ENCODE assay signal across 1 cellular context in the genomic region with DNA sequence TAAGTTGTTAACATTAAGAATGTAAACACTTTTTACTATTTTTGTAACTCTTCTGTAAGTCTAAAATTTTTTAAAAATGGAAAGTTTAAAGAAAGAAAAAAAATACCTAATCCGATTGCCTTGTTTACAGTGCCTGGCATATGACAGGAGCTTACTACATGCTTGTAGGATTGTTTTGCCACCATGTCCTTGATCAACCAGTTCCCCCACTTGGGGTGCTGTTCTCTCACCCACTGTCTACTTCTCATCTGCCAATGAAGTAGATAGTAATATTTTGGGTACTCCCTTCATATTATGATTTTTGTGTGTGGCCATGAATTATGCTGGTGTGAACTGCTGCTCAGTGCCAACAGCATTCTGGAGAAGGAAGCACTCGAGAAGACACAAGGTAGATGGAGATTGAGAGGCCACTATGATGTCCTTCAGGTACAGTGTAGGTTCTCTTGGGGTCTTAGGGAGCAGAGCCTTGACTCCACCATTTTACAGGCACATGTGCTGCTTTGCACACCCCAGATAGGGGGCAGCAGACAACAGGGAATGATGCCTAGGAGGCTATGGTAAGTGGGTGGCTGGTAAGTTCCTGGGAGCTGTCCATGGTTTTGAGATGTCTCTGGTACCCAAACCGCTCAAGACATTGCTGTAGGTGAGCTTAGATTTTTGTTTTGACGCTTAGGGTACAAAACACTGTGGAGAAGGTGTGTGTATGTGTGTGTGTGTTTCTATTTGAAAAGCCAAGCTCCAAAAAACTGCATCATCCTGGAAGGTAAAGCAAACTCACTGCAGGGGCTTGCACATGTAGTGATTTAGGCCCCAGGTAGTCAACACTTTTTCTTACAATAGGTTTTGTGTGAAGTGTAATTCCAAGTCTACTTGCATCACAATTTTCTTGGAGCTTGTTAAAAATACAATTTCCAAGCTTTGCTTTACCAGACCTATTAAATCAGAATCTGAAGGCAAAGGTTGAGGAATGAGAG.
TF ChIP-seq lines count a peak whose summit lies in the region.

No MANE protein-coding gene starts in this region.

TF ChIP-seq in HepG2, 621 proteins besides CTCF, POLR2A, EP300 and RAD21 (continued from another document and continues in another):
- TF ChIP-seq, protein P1, sequence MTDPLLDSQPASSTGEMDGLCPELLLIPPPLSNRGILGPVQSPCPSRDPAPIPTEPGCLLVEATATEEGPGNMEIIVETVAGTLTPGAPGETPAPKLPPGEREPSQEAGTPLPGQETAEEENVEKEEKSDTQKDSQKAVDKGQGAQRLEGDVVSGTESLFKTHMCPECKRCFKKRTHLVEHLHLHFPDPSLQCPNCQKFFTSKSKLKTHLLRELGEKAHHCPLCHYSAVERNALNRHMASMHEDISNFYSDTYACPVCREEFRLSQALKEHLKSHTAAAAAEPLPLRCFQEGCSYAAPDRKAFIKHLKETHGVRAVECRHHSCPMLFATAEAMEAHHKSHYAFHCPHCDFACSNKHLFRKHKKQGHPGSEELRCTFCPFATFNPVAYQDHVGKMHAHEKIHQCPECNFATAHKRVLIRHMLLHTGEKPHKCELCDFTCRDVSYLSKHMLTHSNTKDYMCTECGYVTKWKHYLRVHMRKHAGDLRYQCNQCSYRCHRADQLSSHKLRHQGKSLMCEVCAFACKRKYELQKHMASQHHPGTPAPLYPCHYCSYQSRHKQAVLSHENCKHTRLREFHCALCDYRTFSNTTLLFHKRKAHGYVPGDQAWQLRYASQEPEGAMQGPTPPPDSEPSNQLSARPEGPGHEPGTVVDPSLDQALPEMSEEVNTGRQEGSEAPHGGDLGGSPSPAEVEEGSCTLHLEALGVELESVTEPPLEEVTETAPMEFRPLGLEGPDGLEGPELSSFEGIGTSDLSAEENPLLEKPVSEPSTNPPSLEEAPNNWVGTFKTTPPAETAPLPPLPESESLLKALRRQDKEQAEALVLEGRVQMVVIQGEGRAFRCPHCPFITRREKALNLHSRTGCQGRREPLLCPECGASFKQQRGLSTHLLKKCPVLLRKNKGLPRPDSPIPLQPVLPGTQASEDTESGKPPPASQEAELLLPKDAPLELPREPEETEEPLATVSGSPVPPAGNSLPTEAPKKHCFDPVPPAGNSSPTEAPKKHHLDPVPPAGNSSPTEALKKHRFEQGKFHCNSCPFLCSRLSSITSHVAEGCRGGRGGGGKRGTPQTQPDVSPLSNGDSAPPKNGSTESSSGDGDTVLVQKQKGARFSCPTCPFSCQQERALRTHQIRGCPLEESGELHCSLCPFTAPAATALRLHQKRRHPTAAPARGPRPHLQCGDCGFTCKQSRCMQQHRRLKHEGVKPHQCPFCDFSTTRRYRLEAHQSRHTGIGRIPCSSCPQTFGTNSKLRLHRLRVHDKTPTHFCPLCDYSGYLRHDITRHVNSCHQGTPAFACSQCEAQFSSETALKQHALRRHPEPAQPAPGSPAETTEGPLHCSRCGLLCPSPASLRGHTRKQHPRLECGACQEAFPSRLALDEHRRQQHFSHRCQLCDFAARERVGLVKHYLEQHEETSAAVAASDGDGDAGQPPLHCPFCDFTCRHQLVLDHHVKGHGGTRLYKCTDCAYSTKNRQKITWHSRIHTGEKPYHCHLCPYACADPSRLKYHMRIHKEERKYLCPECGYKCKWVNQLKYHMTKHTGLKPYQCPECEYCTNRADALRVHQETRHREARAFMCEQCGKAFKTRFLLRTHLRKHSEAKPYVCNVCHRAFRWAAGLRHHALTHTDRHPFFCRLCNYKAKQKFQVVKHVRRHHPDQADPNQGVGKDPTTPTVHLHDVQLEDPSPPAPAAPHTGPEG (CRISPR knock-in tag; IDR thresholded peaks at IDR 0.05) = no peak
- TF ChIP-seq, protein P2, sequence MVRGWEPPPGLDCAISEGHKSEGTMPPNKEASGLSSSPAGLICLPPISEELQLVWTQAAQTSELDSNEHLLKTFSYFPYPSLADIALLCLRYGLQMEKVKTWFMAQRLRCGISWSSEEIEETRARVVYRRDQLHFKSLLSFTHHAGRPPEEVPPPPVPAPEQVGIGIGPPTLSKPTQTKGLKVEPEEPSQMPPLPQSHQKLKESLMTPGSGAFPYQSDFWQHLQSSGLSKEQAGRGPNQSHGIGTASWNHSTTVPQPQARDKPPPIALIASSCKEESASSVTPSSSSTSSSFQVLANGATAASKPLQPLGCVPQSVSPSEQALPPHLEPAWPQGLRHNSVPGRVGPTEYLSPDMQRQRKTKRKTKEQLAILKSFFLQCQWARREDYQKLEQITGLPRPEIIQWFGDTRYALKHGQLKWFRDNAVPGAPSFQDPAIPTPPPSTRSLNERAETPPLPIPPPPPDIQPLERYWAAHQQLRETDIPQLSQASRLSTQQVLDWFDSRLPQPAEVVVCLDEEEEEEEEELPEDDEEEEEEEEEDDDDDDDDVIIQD (CRISPR knock-in tag; IDR thresholded peaks at IDR 0.05; ENCODE audit: low read depth) = no peak
- TF ChIP-seq HNF4G (IDR thresholded peaks at IDR 0.05; ENCODE audit: borderline replicate concordance, low read depth, low read length) = no peak
- no peak for TF ChIP-seq HNF4G (CRISPR knock-in tag; IDR thresholded peaks at IDR 0.05; ENCODE audit: borderline replicate concordance, low read depth)
- TF ChIP-seq ZSCAN30 (CRISPR knock-in tag; IDR thresholded peaks at IDR 0.05) = no peak
- TF ChIP-seq ZBTB42 (CRISPR knock-in tag; IDR thresholded peaks at IDR 0.05) = peak; percentile 40; the same call in 1 of the 2 replicates
- TF ChIP-seq, protein P3, sequence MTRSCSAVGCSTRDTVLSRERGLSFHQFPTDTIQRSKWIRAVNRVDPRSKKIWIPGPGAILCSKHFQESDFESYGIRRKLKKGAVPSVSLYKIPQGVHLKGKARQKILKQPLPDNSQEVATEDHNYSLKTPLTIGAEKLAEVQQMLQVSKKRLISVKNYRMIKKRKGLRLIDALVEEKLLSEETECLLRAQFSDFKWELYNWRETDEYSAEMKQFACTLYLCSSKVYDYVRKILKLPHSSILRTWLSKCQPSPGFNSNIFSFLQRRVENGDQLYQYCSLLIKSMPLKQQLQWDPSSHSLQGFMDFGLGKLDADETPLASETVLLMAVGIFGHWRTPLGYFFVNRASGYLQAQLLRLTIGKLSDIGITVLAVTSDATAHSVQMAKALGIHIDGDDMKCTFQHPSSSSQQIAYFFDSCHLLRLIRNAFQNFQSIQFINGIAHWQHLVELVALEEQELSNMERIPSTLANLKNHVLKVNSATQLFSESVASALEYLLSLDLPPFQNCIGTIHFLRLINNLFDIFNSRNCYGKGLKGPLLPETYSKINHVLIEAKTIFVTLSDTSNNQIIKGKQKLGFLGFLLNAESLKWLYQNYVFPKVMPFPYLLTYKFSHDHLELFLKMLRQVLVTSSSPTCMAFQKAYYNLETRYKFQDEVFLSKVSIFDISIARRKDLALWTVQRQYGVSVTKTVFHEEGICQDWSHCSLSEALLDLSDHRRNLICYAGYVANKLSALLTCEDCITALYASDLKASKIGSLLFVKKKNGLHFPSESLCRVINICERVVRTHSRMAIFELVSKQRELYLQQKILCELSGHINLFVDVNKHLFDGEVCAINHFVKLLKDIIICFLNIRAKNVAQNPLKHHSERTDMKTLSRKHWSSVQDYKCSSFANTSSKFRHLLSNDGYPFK (CRISPR knock-in tag; IDR thresholded peaks at IDR 0.05; ENCODE audit: borderline replicate concordance) = no peak
- TF ChIP-seq GZF1 (CRISPR knock-in tag; IDR thresholded peaks at IDR 0.05) = no peak
- no peak for TF ChIP-seq MIER3 (CRISPR knock-in tag; IDR thresholded peaks at IDR 0.05; ENCODE audit: borderline replicate concordance)
- TF ChIP-seq, protein P4, sequence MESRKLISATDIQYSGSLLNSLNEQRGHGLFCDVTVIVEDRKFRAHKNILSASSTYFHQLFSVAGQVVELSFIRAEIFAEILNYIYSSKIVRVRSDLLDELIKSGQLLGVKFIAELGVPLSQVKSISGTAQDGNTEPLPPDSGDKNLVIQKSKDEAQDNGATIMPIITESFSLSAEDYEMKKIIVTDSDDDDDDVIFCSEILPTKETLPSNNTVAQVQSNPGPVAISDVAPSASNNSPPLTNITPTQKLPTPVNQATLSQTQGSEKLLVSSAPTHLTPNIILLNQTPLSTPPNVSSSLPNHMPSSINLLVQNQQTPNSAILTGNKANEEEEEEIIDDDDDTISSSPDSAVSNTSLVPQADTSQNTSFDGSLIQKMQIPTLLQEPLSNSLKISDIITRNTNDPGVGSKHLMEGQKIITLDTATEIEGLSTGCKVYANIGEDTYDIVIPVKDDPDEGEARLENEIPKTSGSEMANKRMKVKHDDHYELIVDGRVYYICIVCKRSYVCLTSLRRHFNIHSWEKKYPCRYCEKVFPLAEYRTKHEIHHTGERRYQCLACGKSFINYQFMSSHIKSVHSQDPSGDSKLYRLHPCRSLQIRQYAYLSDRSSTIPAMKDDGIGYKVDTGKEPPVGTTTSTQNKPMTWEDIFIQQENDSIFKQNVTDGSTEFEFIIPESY (CRISPR knock-in tag; IDR thresholded peaks at IDR 0.05) = no peak
- TF ChIP-seq, protein P5, sequence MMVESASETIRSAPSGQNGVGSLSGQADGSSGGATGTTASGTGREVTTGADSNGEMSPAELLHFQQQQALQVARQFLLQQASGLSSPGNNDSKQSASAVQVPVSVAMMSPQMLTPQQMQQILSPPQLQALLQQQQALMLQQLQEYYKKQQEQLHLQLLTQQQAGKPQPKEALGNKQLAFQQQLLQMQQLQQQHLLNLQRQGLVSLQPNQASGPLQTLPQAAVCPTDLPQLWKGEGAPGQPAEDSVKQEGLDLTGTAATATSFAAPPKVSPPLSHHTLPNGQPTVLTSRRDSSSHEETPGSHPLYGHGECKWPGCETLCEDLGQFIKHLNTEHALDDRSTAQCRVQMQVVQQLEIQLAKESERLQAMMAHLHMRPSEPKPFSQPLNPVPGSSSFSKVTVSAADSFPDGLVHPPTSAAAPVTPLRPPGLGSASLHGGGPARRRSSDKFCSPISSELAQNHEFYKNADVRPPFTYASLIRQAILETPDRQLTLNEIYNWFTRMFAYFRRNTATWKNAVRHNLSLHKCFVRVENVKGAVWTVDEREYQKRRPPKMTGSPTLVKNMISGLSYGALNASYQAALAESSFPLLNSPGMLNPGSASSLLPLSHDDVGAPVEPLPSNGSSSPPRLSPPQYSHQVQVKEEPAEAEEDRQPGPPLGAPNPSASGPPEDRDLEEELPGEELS (CRISPR knock-in tag; IDR thresholded peaks at IDR 0.05) = no peak
- TF ChIP-seq XRCC5 (optimal IDR thresholded peaks at IDR 0.05; ENCODE audit: low read length) = peak; percentile 77
- TF ChIP-seq, protein P6, sequence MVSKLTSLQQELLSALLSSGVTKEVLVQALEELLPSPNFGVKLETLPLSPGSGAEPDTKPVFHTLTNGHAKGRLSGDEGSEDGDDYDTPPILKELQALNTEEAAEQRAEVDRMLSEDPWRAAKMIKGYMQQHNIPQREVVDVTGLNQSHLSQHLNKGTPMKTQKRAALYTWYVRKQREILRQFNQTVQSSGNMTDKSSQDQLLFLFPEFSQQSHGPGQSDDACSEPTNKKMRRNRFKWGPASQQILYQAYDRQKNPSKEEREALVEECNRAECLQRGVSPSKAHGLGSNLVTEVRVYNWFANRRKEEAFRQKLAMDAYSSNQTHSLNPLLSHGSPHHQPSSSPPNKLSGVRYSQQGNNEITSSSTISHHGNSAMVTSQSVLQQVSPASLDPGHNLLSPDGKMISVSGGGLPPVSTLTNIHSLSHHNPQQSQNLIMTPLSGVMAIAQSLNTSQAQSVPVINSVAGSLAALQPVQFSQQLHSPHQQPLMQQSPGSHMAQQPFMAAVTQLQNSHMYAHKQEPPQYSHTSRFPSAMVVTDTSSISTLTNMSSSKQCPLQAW (CRISPR knock-in tag; IDR thresholded peaks at IDR 0.05) = peak; percentile 68; the same call in 1 of the 2 replicates
- peak; percentile 88 for TF ChIP-seq ZNF441 (CRISPR knock-in tag; IDR thresholded peaks at IDR 0.05; ENCODE audit: borderline replicate concordance)
- peak; percentile 51; the same call in 1 of the 2 replicates for TF ChIP-seq ZNF766 (CRISPR knock-in tag; IDR thresholded peaks at IDR 0.05; ENCODE audit: borderline replicate concordance)
- TF ChIP-seq, protein P7, sequence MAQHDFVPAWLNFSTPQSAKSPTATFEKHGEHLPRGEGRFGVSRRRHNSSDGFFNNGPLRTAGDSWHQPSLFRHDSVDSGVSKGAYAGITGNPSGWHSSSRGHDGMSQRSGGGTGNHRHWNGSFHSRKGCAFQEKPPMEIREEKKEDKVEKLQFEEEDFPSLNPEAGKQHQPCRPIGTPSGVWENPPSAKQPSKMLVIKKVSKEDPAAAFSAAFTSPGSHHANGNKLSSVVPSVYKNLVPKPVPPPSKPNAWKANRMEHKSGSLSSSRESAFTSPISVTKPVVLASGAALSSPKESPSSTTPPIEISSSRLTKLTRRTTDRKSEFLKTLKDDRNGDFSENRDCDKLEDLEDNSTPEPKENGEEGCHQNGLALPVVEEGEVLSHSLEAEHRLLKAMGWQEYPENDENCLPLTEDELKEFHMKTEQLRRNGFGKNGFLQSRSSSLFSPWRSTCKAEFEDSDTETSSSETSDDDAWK (CRISPR knock-in tag; IDR thresholded peaks at IDR 0.05) = no peak
- TF ChIP-seq, protein P8, sequence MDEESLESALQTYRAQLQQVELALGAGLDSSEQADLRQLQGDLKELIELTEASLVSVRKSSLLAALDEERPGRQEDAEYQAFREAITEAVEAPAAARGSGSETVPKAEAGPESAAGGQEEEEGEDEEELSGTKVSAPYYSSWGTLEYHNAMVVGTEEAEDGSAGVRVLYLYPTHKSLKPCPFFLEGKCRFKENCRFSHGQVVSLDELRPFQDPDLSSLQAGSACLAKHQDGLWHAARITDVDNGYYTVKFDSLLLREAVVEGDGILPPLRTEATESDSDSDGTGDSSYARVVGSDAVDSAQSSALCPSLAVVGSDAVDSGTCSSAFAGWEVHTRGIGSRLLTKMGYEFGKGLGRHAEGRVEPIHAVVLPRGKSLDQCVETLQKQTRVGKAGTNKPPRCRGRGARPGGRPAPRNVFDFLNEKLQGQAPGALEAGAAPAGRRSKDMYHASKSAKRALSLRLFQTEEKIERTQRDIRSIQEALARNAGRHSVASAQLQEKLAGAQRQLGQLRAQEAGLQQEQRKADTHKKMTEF (CRISPR knock-in tag; IDR thresholded peaks at IDR 0.05) = peak; percentile 54; the same call in 1 of the 2 replicates
- TF ChIP-seq PHF20 (CRISPR knock-in tag; IDR thresholded peaks at IDR 0.05) = no peak
- no peak for TF ChIP-seq ZNF350 (CRISPR knock-in tag; IDR thresholded peaks at IDR 0.05; ENCODE audit: borderline replicate concordance, low read depth)
- TF ChIP-seq NFYB (CRISPR knock-in tag; IDR thresholded peaks at IDR 0.05) = 0 out of 2 replicates have a peak, but pooled peaks have one; percentile 20
- TF ChIP-seq, protein P9, sequence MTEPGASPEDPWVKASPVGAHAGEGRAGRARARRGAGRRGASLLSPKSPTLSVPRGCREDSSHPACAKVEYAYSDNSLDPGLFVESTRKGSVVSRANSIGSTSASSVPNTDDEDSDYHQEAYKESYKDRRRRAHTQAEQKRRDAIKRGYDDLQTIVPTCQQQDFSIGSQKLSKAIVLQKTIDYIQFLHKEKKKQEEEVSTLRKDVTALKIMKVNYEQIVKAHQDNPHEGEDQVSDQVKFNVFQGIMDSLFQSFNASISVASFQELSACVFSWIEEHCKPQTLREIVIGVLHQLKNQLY (CRISPR knock-in tag; IDR thresholded peaks at IDR 0.05) = no peak
- no peak for TF ChIP-seq MAFG (CRISPR knock-in tag; IDR thresholded peaks at IDR 0.05)
